In the genomic region with DNA sequence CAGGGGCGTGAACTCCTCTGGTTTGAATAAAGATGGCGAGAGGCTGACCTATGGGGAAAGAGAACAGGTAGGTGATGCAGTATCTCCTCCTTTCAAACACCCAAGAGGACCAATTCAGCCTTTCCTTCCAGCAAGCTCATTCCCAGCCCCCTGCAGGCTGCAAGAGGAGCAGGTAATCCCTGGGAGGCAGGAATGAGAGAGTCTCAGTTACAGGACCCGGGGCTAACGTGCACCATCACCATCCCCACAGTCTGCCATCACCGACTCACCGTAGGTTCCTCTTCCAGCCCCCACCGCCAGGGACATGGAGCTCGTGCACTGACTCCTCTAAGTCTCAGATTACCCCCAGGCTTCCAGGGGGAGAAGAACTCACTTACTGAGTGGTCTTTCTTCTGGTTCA, we compare ENCODE assay signal across 2 cellular contexts.
TF ChIP-seq lines count a peak whose summit lies in the region.

No MANE protein-coding gene starts in this region.

TF ChIP-seq in A549, 52 proteins besides CTCF, POLR2A, EP300 and RAD21 (continued from another document):
- TF ChIP-seq RARB (CRISPR knock-in tag; IDR thresholded peaks at IDR 0.05) (no peak), TP53 (CRISPR knock-in tag; IDR thresholded peaks at IDR 0.05) (no peak), KDM5A (IDR thresholded peaks at IDR 0.05) (no peak), MAX (IDR thresholded peaks at IDR 0.05) (no peak), BHLHE40 (IDR thresholded peaks at IDR 0.05; ENCODE audit: low read depth, low read length) (no peak), CHD4 (IDR thresholded peaks at IDR 0.05; ENCODE audit: borderline replicate concordance) (no peak), RCOR1 (IDR thresholded peaks at IDR 0.05; ENCODE audit: low read depth, low read length) (no peak), FOSB (CRISPR knock-in tag; IDR thresholded peaks at IDR 0.05) (no peak), HDAC2 (IDR thresholded peaks at IDR 0.05) (no peak), ZC3H11A (IDR thresholded peaks at IDR 0.05) (no peak), FOSL2 (IDR thresholded peaks at IDR 0.05) (no peak), FOSL2 (CRISPR knock-in tag; IDR thresholded peaks at IDR 0.05) (no peak), JUN (IDR thresholded peaks at IDR 0.05) (no peak), ZNF302 (CRISPR knock-in tag; IDR thresholded peaks at IDR 0.05) (no peak), KDM1A (IDR thresholded peaks at IDR 0.05; ENCODE audit: low read depth) (no peak)
- TF ChIP-seq, protein P1, sequence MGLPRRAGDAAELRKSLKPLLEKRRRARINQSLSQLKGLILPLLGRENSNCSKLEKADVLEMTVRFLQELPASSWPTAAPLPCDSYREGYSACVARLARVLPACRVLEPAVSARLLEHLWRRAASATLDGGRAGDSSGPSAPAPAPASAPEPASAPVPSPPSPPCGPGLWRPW (IDR thresholded peaks at IDR 0.05): no peak
TF ChIP-seq in A549: peak in this region for 0.

TF ChIP-seq in WTC11, 78 proteins besides CTCF, POLR2A, EP300 and RAD21 (continued from another document):
- TF ChIP-seq ARID4B (CRISPR knock-in tag; IDR thresholded peaks at IDR 0.05; ENCODE audit: borderline replicate concordance): no peak
- TF ChIP-seq, protein P2, sequence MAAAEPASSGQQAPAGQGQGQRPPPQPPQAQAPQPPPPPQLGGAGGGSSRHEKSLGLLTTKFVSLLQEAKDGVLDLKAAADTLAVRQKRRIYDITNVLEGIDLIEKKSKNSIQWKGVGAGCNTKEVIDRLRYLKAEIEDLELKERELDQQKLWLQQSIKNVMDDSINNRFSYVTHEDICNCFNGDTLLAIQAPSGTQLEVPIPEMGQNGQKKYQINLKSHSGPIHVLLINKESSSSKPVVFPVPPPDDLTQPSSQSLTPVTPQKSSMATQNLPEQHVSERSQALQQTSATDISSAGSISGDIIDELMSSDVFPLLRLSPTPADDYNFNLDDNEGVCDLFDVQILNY (CRISPR knock-in tag; IDR thresholded peaks at IDR 0.05): no peak
TF ChIP-seq in WTC11: peak in this region for 0.
